ENCODE assay signal across 20 cellular contexts in genomic region chr7:25522727-25523126, GRCh38.
"Had no signal": no experiment of that assay in that cellular context is flagged by ENCODE, and none has a peak within 500 bp of the region (broad histone marks: within the 10 kb centered on the region; RNA-seq: fewer than 3 reads in every experiment).

No MANE protein-coding gene starts in this region.

- H3K4me1 ChIP-seq: gastroesophageal sphincter, prostate gland, upper lobe of left lung had no signal

- H3K36me3 ChIP-seq: gastroesophageal sphincter, prostate gland, upper lobe of left lung had no signal

- H3K27ac Mint-ChIP-seq: activated CD4-positive, alpha-beta T cell treated with anti-CD3 and anti-CD28 coated beads, Interleukin-2, amount 10 ng/mL, durations not matched to agents 24 days and 14 days; activated naive CD8-positive, alpha-beta T cell treated with anti-CD3 and anti-CD28 coated beads, Interleukin-2, amount 50 U/mL, for 24 hours; endodermal cell; natural killer cell treated with Interleukin-12 subunit alpha and Interleukin-12 subunit beta and Interleukin-15 and Interleukin-18, amount 100 ng/mL, for 72 hours had no signal

- H3K27ac ChIP-seq: coronary artery, epithelial cell of prostate, gastroesophageal sphincter, prostate gland, upper lobe of left lung had no signal

- H3K27me3 ChIP-seq: gastroesophageal sphincter, upper lobe of left lung had no signal

- ATAC-seq: activated naive CD8-positive, alpha-beta T cell treated with anti-CD3 and anti-CD28 coated beads, Interleukin-2, amount 50 U/mL, for 24 hours; activated T-cell treated with anti-CD3 and anti-CD28 coated beads, Interleukin-2, amount 50 U/mL, for 4 hours; gastroesophageal sphincter; left cardiac atrium; natural killer cell treated with Interleukin-12 subunit alpha and Interleukin-12 subunit beta and Interleukin-15 and Interleukin-18, amount 100 ng/mL, for 72 hours had no signal

- H3K4me3 Mint-ChIP-seq: activated CD4-positive, alpha-beta T cell treated with anti-CD3 and anti-CD28 coated beads, Interleukin-2, amount 10 ng/mL, durations not matched to agents 24 days and 14 days; activated naive CD8-positive, alpha-beta T cell treated with anti-CD3 and anti-CD28 coated beads, Interleukin-2, amount 50 U/mL, for 24 hours; activated T-cell treated with anti-CD3 and anti-CD28 coated beads, Interleukin-2, amount 50 U/mL, for 4 hours; endodermal cell; natural killer cell treated with Interleukin-12 subunit alpha and Interleukin-12 subunit beta and Interleukin-15 and Interleukin-18, amount 100 ng/mL, for 72 hours had no signal

- H3K9me3 Mint-ChIP-seq: activated T-cell treated with anti-CD3 and anti-CD28 coated beads, Interleukin-2, amount 50 U/mL, for 4 hours; endodermal cell; natural killer cell treated with Interleukin-12 subunit alpha and Interleukin-12 subunit beta and Interleukin-15 and Interleukin-18, amount 100 ng/mL, for 72 hours had no signal

- DNase-seq: activated CD4-positive, alpha-beta T cell treated with anti-CD3 and anti-CD28 coated beads, Interleukin-2, amount 10 ng/mL, durations not matched to agents 24 days and 14 days; activated CD4-positive, CD25-positive, alpha-beta regulatory T cell; activated CD8-positive, alpha-beta memory T cell treated with anti-CD3 and anti-CD28 coated beads, Interleukin-2, amount 50 U/mL, for 48 hours; activated effector memory CD4-positive, alpha-beta T cell treated with Interleukin-2 at 50 U/mL for 16 hours; activated naive CD8-positive, alpha-beta T cell treated with anti-CD3 and anti-CD28 coated beads, Interleukin-2, amount 50 U/mL, for 24 hours; activated T-cell treated with anti-CD3 and anti-CD28 coated beads, Interleukin-2, amount 50 U/mL, for 4 hours; cerebellar nuclear complex; endodermal cell; head of caudate nucleus; hypothalamus; left cardiac atrium; midbrain; stimulated activated CD4-positive, alpha-beta T cell treated with anti-CD3 and anti-CD28 coated beads, Interleukin-2, amount 100 ng/mL, for 48 hours; T1000; upper lobe of left lung had no signal

- H3K4me3 ChIP-seq: coronary artery, gastroesophageal sphincter, prostate gland, upper lobe of left lung had no signal

- H3K9me3 ChIP-seq: gastroesophageal sphincter, prostate gland, upper lobe of left lung had no signal

- H3K36me3 Mint-ChIP-seq: natural killer cell treated with Interleukin-12 subunit alpha and Interleukin-12 subunit beta and Interleukin-15 and Interleukin-18, amount 100 ng/mL, for 72 hours had no signal
